Comparison of ENCODE assay signal across 1 cellular context in the genomic region with DNA sequence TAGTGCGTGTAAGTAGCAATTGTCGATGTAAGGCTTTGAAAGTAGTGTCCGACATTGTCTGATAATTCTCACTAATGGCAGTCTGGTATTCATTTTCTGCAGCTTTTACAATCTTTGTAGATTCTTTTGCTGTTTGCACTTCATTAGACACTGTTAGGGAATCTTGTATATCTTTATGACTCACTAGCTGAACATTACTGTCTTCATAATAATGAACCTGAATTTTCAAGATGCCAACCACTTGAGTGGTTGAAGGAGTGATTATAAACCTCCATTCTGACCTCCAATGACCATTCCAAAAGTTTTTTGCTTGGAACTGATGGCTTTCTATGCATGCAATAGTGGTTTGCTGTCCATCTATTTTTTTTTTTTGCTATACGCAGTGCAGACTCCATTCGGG.
TF ChIP-seq lines count a peak whose summit lies in the region.

No MANE protein-coding gene starts in this region.

TF ChIP-seq in K562, 482 proteins besides CTCF, POLR2A, EP300 and RAD21 (continued from another document):
- TF ChIP-seq, protein P1, sequence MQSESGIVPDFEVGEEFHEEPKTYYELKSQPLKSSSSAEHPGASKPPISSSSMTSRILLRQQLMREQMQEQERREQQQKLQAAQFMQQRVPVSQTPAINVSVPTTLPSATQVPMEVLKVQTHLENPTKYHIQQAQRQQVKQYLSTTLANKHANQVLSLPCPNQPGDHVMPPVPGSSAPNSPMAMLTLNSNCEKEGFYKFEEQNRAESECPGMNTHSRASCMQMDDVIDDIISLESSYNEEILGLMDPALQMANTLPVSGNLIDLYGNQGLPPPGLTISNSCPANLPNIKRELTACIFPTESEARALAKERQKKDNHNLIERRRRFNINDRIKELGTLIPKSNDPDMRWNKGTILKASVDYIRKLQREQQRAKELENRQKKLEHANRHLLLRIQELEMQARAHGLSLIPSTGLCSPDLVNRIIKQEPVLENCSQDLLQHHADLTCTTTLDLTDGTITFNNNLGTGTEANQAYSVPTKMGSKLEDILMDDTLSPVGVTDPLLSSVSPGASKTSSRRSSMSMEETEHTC (IDR thresholded peaks at IDR 0.05): no peak
- TF ChIP-seq NR2F6 (CRISPR knock-in tag; IDR thresholded peaks at IDR 0.05) (no peak), TCF7 (IDR thresholded peaks at IDR 0.05; ENCODE audit: borderline replicate concordance) (no peak)
- TF ChIP-seq, protein P2, sequence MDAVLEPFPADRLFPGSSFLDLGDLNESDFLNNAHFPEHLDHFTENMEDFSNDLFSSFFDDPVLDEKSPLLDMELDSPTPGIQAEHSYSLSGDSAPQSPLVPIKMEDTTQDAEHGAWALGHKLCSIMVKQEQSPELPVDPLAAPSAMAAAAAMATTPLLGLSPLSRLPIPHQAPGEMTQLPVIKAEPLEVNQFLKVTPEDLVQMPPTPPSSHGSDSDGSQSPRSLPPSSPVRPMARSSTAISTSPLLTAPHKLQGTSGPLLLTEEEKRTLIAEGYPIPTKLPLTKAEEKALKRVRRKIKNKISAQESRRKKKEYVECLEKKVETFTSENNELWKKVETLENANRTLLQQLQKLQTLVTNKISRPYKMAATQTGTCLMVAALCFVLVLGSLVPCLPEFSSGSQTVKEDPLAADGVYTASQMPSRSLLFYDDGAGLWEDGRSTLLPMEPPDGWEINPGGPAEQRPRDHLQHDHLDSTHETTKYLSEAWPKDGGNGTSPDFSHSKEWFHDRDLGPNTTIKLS (IDR thresholded peaks at IDR 0.05; ENCODE audit: borderline replicate concordance, low read depth): no peak
